Comparison of ENCODE assay signal across 18 cellular contexts in genomic region chr2:46091004-46091403, GRCh38.
DNase-seq lines count a peak whose midpoint lies in the region; ATAC-seq lines count a peak whose summit lies in the region.
"Had no signal": no experiment of that assay in that cellular context is flagged by ENCODE, and none has a peak within 500 bp of the region (broad histone marks: within the 10 kb centered on the region; RNA-seq: fewer than 3 reads in every experiment).

No MANE protein-coding gene starts in this region.

- H3K9me3 Mint-ChIP-seq in activated T-cell treated with anti-CD3 and anti-CD28 coated beads, Interleukin-2, amount 50 U/mL, for 72 hours = peaks cover 1 to 10% of the 10 kb centered on the region in 2 donors
- H3K9me3 Mint-ChIP-seq in dendritic cell treated with granulocyte-macrophage colony-stimulating factor and Interleukin-4, amounts not matched to agents 40 ng/mL and 50 ng/mL, for 4 days = peaks cover 18% of the 10 kb centered on the region
- H3K9me3 Mint-ChIP-seq: activated naive CD4-positive, alpha-beta T cell treated with anti-CD3 and anti-CD28 coated beads, Interleukin-2, amount 50 U/mL, for 24 hours; memory B cell had no signal

- H3K4me3 Mint-ChIP-seq in activated T-cell treated with anti-CD3 and anti-CD28 coated beads, Interleukin-2, amount 50 U/mL, for 72 hours = peak overlapping the region in 1 of 2 donors; percentile 19
- H3K4me3 Mint-ChIP-seq in dendritic cell treated with granulocyte-macrophage colony-stimulating factor and Interleukin-4, amounts not matched to agents 40 ng/mL and 50 ng/mL, for 4 days = no peak overlapping the region
- H3K4me3 Mint-ChIP-seq: activated naive CD4-positive, alpha-beta T cell treated with anti-CD3 and anti-CD28 coated beads, Interleukin-2, amount 50 U/mL, for 24 hours; memory B cell had no signal

- peaks cover 15 to 26% of the 10 kb centered on the region in 2 donors for H3K36me3 Mint-ChIP-seq in activated T-cell treated with anti-CD3 and anti-CD28 coated beads, Interleukin-2, amount 50 U/mL, for 72 hours (ENCODE audit: insufficient read depth in 2 of 2)
- peaks cover 8% of the 10 kb centered on the region for H3K36me3 Mint-ChIP-seq in dendritic cell treated with granulocyte-macrophage colony-stimulating factor and Interleukin-4, amounts not matched to agents 40 ng/mL and 50 ng/mL, for 4 days (ENCODE audit: low read depth)

- H3K27ac Mint-ChIP-seq in activated T-cell treated with anti-CD3 and anti-CD28 coated beads, Interleukin-2, amount 50 U/mL, for 72 hours = peak overlapping the region; percentile 89
- H3K27ac Mint-ChIP-seq in dendritic cell treated with granulocyte-macrophage colony-stimulating factor and Interleukin-4, amounts not matched to agents 40 ng/mL and 50 ng/mL, for 4 days = peak overlapping the region; percentile 42
- H3K27ac Mint-ChIP-seq: activated naive CD4-positive, alpha-beta T cell treated with anti-CD3 and anti-CD28 coated beads, Interleukin-2, amount 50 U/mL, for 24 hours; memory B cell had no signal

- ATAC-seq in activated T-cell treated with anti-CD3 and anti-CD28 coated beads, Interleukin-2, amount 50 U/mL, for 72 hours (replicated peaks in 1 of 2) = peak in 1 of 2 donors; percentile 20
- ATAC-seq in GM21737 (IDR thresholded peaks at IDR 0.05; ENCODE audit: unreplicated experiment) (no peak), sciatic nerve (no peak), GM21526 (IDR thresholded peaks at IDR 0.05; ENCODE audit: low FRiP score, unreplicated experiment) (no peak), HG03045 (IDR thresholded peaks at IDR 0.05; ENCODE audit: unreplicated experiment) (no peak)

- no peaks in the 10 kb centered on the region for H3K27me3 Mint-ChIP-seq in activated T-cell treated with anti-CD3 and anti-CD28 coated beads, Interleukin-2, amount 50 U/mL, for 72 hours (ENCODE audit: low read depth)
- no peaks in the 10 kb centered on the region for H3K27me3 Mint-ChIP-seq in dendritic cell treated with granulocyte-macrophage colony-stimulating factor and Interleukin-4, amounts not matched to agents 40 ng/mL and 50 ng/mL, for 4 days
- H3K27me3 Mint-ChIP-seq: activated naive CD4-positive, alpha-beta T cell treated with anti-CD3 and anti-CD28 coated beads, Interleukin-2, amount 50 U/mL, for 24 hours; memory B cell had no signal

- intact Hi-C loops in dendritic cell treated with granulocyte-macrophage colony-stimulating factor and Interleukin-4, amounts not matched to agents 40 ng/mL and 50 ng/mL, for 4 days (cut with micrococcal nuclease) = no loop called here
- intact Hi-C loops in sciatic nerve (cut with DNase I) = no loop called here

- DNase-seq in activated T-cell treated with anti-CD3 and anti-CD28 coated beads, Interleukin-2, amount 50 U/mL, for 72 hours = no peak
- DNase-seq in activated T-cell treated with anti-CD3 and anti-CD28 coated beads, Interleukin-2, amount 50 U/mL, for 1 hour = no peak
- DNase-seq in iPS-NIHi7 (ENCODE audit: extremely low spot score) (peak; percentile 63), sciatic nerve (ENCODE audit: low spot score) (no peak)
- DNase-seq: ACHN; activated CD4-positive, CD25-positive, alpha-beta regulatory T cell; activated CD8-positive, alpha-beta memory T cell treated with anti-CD3 and anti-CD28 coated beads, Interleukin-2, amount 50 U/mL, for 4 hours; caudate nucleus; COR-L47; hippocampal formation; NCI-H2029 treated with DMSO at 0.1 percent for 48 hours; stomach had no signal

- peaks cover 14% of the 10 kb centered on the region for H3K4me1 Mint-ChIP-seq in activated T-cell treated with anti-CD3 and anti-CD28 coated beads, Interleukin-2, amount 50 U/mL, for 72 hours (ENCODE audit: low read depth)
- peaks cover 34% of the 10 kb centered on the region for H3K4me1 Mint-ChIP-seq in dendritic cell treated with granulocyte-macrophage colony-stimulating factor and Interleukin-4, amounts not matched to agents 40 ng/mL and 50 ng/mL, for 4 days (ENCODE audit: low read depth)
- H3K4me1 Mint-ChIP-seq: activated naive CD4-positive, alpha-beta T cell treated with anti-CD3 and anti-CD28 coated beads, Interleukin-2, amount 50 U/mL, for 24 hours; memory B cell had no signal
